In the genomic region with DNA sequence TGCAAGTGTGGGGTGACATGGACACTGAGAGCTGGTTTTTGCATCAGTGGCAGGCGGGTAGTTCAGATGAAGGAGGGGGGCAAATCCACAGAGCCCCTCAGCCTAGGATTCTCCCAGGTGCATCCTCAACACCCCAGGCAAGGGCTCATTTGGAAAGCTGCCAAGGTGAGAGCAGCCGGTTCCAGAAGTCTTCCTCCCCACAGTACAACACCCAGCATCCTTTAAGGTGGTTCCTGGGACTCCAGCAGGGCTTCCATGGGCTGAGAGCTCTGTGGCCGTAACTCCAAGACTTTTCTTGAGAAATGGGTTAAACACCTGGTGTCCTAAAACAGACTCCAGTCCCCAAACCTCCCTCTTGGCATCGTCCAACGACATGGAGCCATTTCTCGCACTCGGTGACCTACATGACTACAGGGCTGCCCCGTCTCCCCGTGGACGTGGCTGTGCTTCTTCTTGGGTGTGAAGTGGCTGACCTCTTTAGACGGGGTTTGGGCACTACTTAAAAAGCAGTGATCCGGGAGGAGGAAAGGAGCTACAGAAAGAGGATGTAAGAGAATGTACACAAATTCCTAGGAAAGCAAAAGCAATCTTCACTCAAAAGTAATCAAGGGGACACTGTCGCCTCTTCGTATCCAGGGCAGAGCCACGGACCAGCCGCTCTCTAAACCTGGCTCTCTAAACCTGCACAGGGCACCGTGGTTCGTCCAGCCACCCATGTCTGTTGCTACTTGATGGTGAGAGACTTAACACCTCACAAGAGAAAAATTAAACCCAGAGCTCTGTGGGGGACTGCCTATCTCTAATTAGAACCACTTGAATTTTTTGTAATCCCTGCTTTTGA, we compare ENCODE assay signal across 9 cellular contexts. TPM values are rescaled to one million over a fixed set of nuclear protein-coding genes. Genes with fewer than 3 reads are reported as not detected.
DNase-seq lines count a peak whose midpoint lies in the region; ATAC-seq, FAIRE-seq and TF ChIP-seq lines count a peak whose summit lies in the region.
"Had no signal": no experiment of that assay in that cellular context is flagged by ENCODE, and none has a peak within 500 bp of the region (broad histone marks: within the 10 kb centered on the region; RNA-seq: fewer than 3 reads in every experiment).

No MANE protein-coding gene starts in this region.

- H3K4me2 ChIP-seq in OCI-LY3 (ENCODE audit: low read length), result peak overlapping the region; percentile 87
- no peak overlapping the region for H3K4me2 ChIP-seq in endothelial cell of umbilical vein (ENCODE audit: insufficient read depth, low read length)

- H3K9me1 ChIP-seq in endothelial cell of umbilical vein (replicated peaks; ENCODE audit: control insufficient read depth, extremely low read depth, insufficient read depth, low read length), result no peaks in the 10 kb centered on the region

- peak overlapping the region; percentile 26; the same call in 1 of the 2 replicates for H3K9ac ChIP-seq in OCI-LY3 (ENCODE audit: low read length)
- no peak overlapping the region for H3K9ac ChIP-seq in endothelial cell of umbilical vein (replicated peaks; ENCODE audit: extremely low read depth, insufficient read depth, low read length)

- TF ChIP-seq CTCF in OCI-LY3 (IDR thresholded peaks at IDR 0.05; ENCODE audit: low read depth, low read length) (no peak), endothelial cell of umbilical vein (IDR thresholded peaks at IDR 0.05; ENCODE audit: extremely low read depth in 1 of 2, insufficient read depth in 1 of 2, low read depth in 1 of 2, low read length in 2 of 2) (no peak)

- H4K20me1 ChIP-seq in OCI-LY3 (ENCODE audit: insufficient read depth, low read length) (peaks cover 93% of the 10 kb centered on the region), endothelial cell of umbilical vein (replicated peaks; ENCODE audit: control insufficient read depth, extremely low read depth, insufficient read depth, low read length) (no peaks in the 10 kb centered on the region)

- BruUV-seq in endothelial cell of umbilical vein (replicated peaks; lab: Mats Ljungman, UMichigan), result no TSS peak

- H3K27ac Mint-ChIP-seq in activated CD4-positive, alpha-beta T cell treated with anti-CD3 and anti-CD28 coated beads for 36 hours, result peak overlapping the region; percentile 98
- peak overlapping the region; percentile 95 to 99 for H3K27ac Mint-ChIP-seq in stimulated activated naive CD8-positive, alpha-beta T cell treated with anti-CD3 and anti-CD28 coated beads, Interleukin-15, amount 100 ng/mL, for 72 hours

- H3K36me3 ChIP-seq in OCI-LY3 (replicated peaks; ENCODE audit: low read depth, low read length) (peaks cover 48% of the 10 kb centered on the region), endothelial cell of umbilical vein (ENCODE audit: control insufficient read depth in 2 of 2, extremely low read depth in 1 of 2, insufficient read depth in 2 of 2, low read length in 2 of 2) (peaks cover 0 to 4% of the 10 kb centered on the region in 2 experiments)

- no peak for FAIRE-seq in endothelial cell of umbilical vein (lab: Jason Lieb, UNC)

- DNase-seq in activated CD4-positive, alpha-beta T cell treated with anti-CD3 and anti-CD28 coated beads for 36 hours, result no peak
- DNase-seq in activated CD4-positive, alpha-beta T cell treated with anti-CD3 and anti-CD28 coated beads for 48 hours, result no peak
- no peak for DNase-seq in endothelial cell of umbilical vein (ENCODE audit: low read depth, low spot score)
- DNase-seq in stimulated activated naive CD8-positive, alpha-beta T cell treated with anti-CD3 and anti-CD28 coated beads, Interleukin-15, amount 100 ng/mL, for 72 hours, result no peak
- no peak for DNase-seq in NCI-H524 treated with DMSO at 0.1 percent for 48 hours (lab: John Stamatoyannopoulos, UW)
- DNase-seq in NOMO-1 (lab: John Stamatoyannopoulos, UW; ENCODE audit: unreplicated experiment in 2 of 2), result no peak
- no peak for DNase-seq in NAMALWA (ENCODE audit: low spot score)
- DNase-seq: activated CD8-positive, alpha-beta memory T cell treated with anti-CD3 and anti-CD28 coated beads, Interleukin-2, amount 50 U/mL, for 4 hours had no signal

- H3K27me3 ChIP-seq in OCI-LY3 (ENCODE audit: low read depth, low read length), result no peaks in the 10 kb centered on the region
- H3K27me3 ChIP-seq in endothelial cell of umbilical vein (ENCODE audit: control insufficient read depth in 2 of 2, insufficient read depth in 2 of 2, low read length in 2 of 2), result no peaks in the 10 kb centered on the region

- H2AFZ ChIP-seq in OCI-LY3 (ENCODE audit: low read depth, low read length) (no peak overlapping the region), endothelial cell of umbilical vein (ENCODE audit: low read depth, low read length) (no peak overlapping the region)

- H3K4me1 Mint-ChIP-seq in activated CD4-positive, alpha-beta T cell treated with anti-CD3 and anti-CD28 coated beads for 36 hours, result peaks cover 94% of the 10 kb centered on the region
- H3K4me1 Mint-ChIP-seq in stimulated activated naive CD8-positive, alpha-beta T cell treated with anti-CD3 and anti-CD28 coated beads, Interleukin-15, amount 100 ng/mL, for 72 hours, result peaks cover 100% of the 10 kb centered on the region

- intact Hi-C loops in activated CD4-positive, alpha-beta T cell treated with anti-CD3 and anti-CD28 coated beads for 36 hours (cut with DNase I, micrococcal nuclease), result loop anchor here (1.0 to 5.0 kb wide), 7 partner anchors 10 to 230 kb away; a partner anchor contains a TSS
- intact Hi-C loops in endothelial cell of umbilical vein (cut with micrococcal nuclease), result no loop called here

- CTCF ChIA-PET in activated CD4-positive, alpha-beta T cell treated with anti-CD3 and anti-CD28 coated beads for 36 hours (lab: Charles Lee), result interaction anchor here (1.3 to 7.9 kb wide), 4 partner anchors 9 to 70 kb away, joined by 5 to 54 read pairs (median 6); no protein-coding TSS in a partner anchor
- CTCF ChIA-PET in endothelial cell of umbilical vein (lab: Charles Lee), result interaction anchor here (0.8 to 7.2 kb wide), 8 partner anchors 10 to 148 kb away, joined by 3 to 46 read pairs (median 3); no protein-coding TSS in a partner anchor

- H3K79me2 ChIP-seq in OCI-LY3 (ENCODE audit: low read length), result peaks cover 100% of the 10 kb centered on the region
- peaks cover 83% of the 10 kb centered on the region for H3K79me2 ChIP-seq in endothelial cell of umbilical vein (ENCODE audit: control insufficient read depth, insufficient read depth, low read length)

- no peak for ATAC-seq in activated CD4-positive, alpha-beta T cell treated with anti-CD3 and anti-CD28 coated beads for 36 hours
- no peak for ATAC-seq in stimulated activated naive CD8-positive, alpha-beta T cell treated with anti-CD3 and anti-CD28 coated beads, Interleukin-15, amount 100 ng/mL, for 72 hours

- H3K27me3 Mint-ChIP-seq in activated CD4-positive, alpha-beta T cell treated with anti-CD3 and anti-CD28 coated beads for 36 hours, result no peaks in the 10 kb centered on the region
- H3K27me3 Mint-ChIP-seq in stimulated activated naive CD8-positive, alpha-beta T cell treated with anti-CD3 and anti-CD28 coated beads, Interleukin-15, amount 100 ng/mL, for 72 hours, result no peaks in the 10 kb centered on the region

- POLR2A ChIA-PET in activated CD4-positive, alpha-beta T cell treated with anti-CD3 and anti-CD28 coated beads for 36 hours (lab: Charles Lee), result interaction anchor here (0.5 to 1.0 kb wide), 3 partner anchors 22 to 232 kb away, joined by 3 read pairs; a partner anchor contains a TSS
- POLR2A ChIA-PET in endothelial cell of umbilical vein (lab: Charles Lee), result no interaction called here

- no peaks in the 10 kb centered on the region for H3K9me3 Mint-ChIP-seq in activated CD4-positive, alpha-beta T cell treated with anti-CD3 and anti-CD28 coated beads for 36 hours (ENCODE audit: low read depth)
- no peaks in the 10 kb centered on the region for H3K9me3 Mint-ChIP-seq in stimulated activated naive CD8-positive, alpha-beta T cell treated with anti-CD3 and anti-CD28 coated beads, Interleukin-15, amount 100 ng/mL, for 72 hours

- no peaks in the 10 kb centered on the region for H3K9me3 ChIP-seq in OCI-LY3 (ENCODE audit: insufficient read depth, low read length)
- no peaks in the 10 kb centered on the region for H3K9me3 ChIP-seq in endothelial cell of umbilical vein (replicated peaks; ENCODE audit: control insufficient read depth, insufficient read depth, low read length)

- peaks cover 51% of the 10 kb centered on the region for H3K4me1 ChIP-seq in OCI-LY3 (ENCODE audit: low read length)
- H3K4me1 ChIP-seq in endothelial cell of umbilical vein (ENCODE audit: control insufficient read depth, extremely low read depth, insufficient read depth, low read length), result peaks cover 41% of the 10 kb centered on the region

- H3K36me3 Mint-ChIP-seq in activated CD4-positive, alpha-beta T cell treated with anti-CD3 and anti-CD28 coated beads for 36 hours (ENCODE audit: low read depth), result peaks cover 36% of the 10 kb centered on the region

- H3K4me3 ChIP-seq in OCI-LY3 (ENCODE audit: low read length) (peak overlapping the region; percentile 68), endothelial cell of umbilical vein (replicated peaks in 1 of 3; ENCODE audit: insufficient read depth in 1 of 3, low read depth in 1 of 3, low read length in 3 of 3) (no peak overlapping the region)

- dilution Hi-C loops in endothelial cell of umbilical vein (cut with MboI; ENCODE audit: extremely low pct_ligation_motif_present, low sequenced_read_pairs), result no loop called here

- no peak for TF ChIP-seq POLR2A in endothelial cell of umbilical vein (IDR thresholded peaks at IDR 0.05; ENCODE audit: low read depth, low read length)

- H3K4me3 Mint-ChIP-seq in activated CD4-positive, alpha-beta T cell treated with anti-CD3 and anti-CD28 coated beads for 36 hours, result no peak overlapping the region
- H3K4me3 Mint-ChIP-seq in stimulated activated naive CD8-positive, alpha-beta T cell treated with anti-CD3 and anti-CD28 coated beads, Interleukin-15, amount 100 ng/mL, for 72 hours, result peak overlapping the region; percentile 75 to 78

- peak overlapping the region; percentile 57 for H3K27ac ChIP-seq in OCI-LY3 (ENCODE audit: low read length)
- peak overlapping the region; percentile 36 for H3K27ac ChIP-seq in endothelial cell of umbilical vein (ENCODE audit: insufficient read depth, low read depth, low read length)

RNA-seq across cellular contexts. Expression of a gene that starts 25.5 kb away (rescaled TPM):
- total RNA-seq in activated CD4-positive, alpha-beta T cell treated with anti-CD3 and anti-CD28 coated beads for 36 hours, result 100 to 1,000 TPM in 1 of 2 experiments, 10 to 100 TPM in 1; 85.5 to 103 TPM
- 72.3 and 87.8 TPM in 2 replicates for total RNA-seq in endothelial cell of umbilical vein
- 85.3 and 102 TPM in 2 replicates for polyA plus RNA-seq in endothelial cell of umbilical vein
- 54.0 and 75.8 TPM in 2 replicates for polyA plus RNA-seq in endothelial cell of umbilical vein (2011; cell fraction: cytosol; rRNA removed)
- 90.5 and 108 TPM in 2 replicates for polyA plus RNA-seq in endothelial cell of umbilical vein (2011; cell fraction: nucleus; rRNA removed)
- polyA plus RNA-seq in endothelial cell of umbilical vein (2012), result 49.6 and 51.8 TPM in 2 replicates
- 57.1 and 60.4 TPM in 2 replicates for polyA minus RNA-seq in endothelial cell of umbilical vein
- 35.1 TPM for polyA minus RNA-seq in endothelial cell of umbilical vein (2011; cell fraction: cytosol; rRNA and poly(A)+ RNA removed)
- 35.5 and 40.5 TPM in 2 replicates for polyA minus RNA-seq in endothelial cell of umbilical vein (2011; cell fraction: nucleus; rRNA and poly(A)+ RNA removed)

RNA-seq across cellular contexts. Expression of a gene that starts 38.4 kb away (rescaled TPM):
- total RNA-seq in activated CD4-positive, alpha-beta T cell treated with anti-CD3 and anti-CD28 coated beads for 36 hours, result 1 to 10 TPM; 2.2 to 2.7 TPM
- total RNA-seq in endothelial cell of umbilical vein, result 6.1 and 6.9 TPM in 2 replicates
- 8.9 and 11.3 TPM in 2 replicates for polyA plus RNA-seq in endothelial cell of umbilical vein
- polyA plus RNA-seq in endothelial cell of umbilical vein (2011; cell fraction: cytosol; rRNA removed), result 1.5 and 3.3 TPM in 2 replicates
- polyA plus RNA-seq in endothelial cell of umbilical vein (2011; cell fraction: nucleus; rRNA removed), result 26.1 and 29.4 TPM in 2 replicates
- polyA plus RNA-seq in endothelial cell of umbilical vein (2012), result 2.4 and 4.4 TPM in 2 replicates
- 1.8 and 2.1 TPM in 2 replicates for polyA minus RNA-seq in endothelial cell of umbilical vein
- polyA minus RNA-seq in endothelial cell of umbilical vein (2011; cell fraction: cytosol; rRNA and poly(A)+ RNA removed), result not detected
- polyA minus RNA-seq in endothelial cell of umbilical vein (2011; cell fraction: nucleus; rRNA and poly(A)+ RNA removed), result 3.8 and 5.6 TPM in 2 replicates

RNA-seq across cellular contexts. Expression of a gene that starts 47.7 kb away (rescaled TPM):
- 1 to 10 TPM; 2.3 to 2.8 TPM for total RNA-seq in activated CD4-positive, alpha-beta T cell treated with anti-CD3 and anti-CD28 coated beads for 36 hours
- total RNA-seq in endothelial cell of umbilical vein, result 4.4 and 4.7 TPM in 2 replicates
- polyA plus RNA-seq in endothelial cell of umbilical vein, result 6.9 and 8.9 TPM in 2 replicates
- 2.1 and 3.2 TPM in 2 replicates for polyA plus RNA-seq in endothelial cell of umbilical vein (2011; cell fraction: cytosol; rRNA removed)
- polyA plus RNA-seq in endothelial cell of umbilical vein (2011; cell fraction: nucleus; rRNA removed), result 21.6 TPM in 2 replicates
- 2.1 and 2.6 TPM in 2 replicates for polyA plus RNA-seq in endothelial cell of umbilical vein (2012)
- polyA minus RNA-seq in endothelial cell of umbilical vein, result 1.9 and 3.9 TPM in 2 replicates
- 0.72 TPM for polyA minus RNA-seq in endothelial cell of umbilical vein (2011; cell fraction: cytosol; rRNA and poly(A)+ RNA removed)
- polyA minus RNA-seq in endothelial cell of umbilical vein (2011; cell fraction: nucleus; rRNA and poly(A)+ RNA removed), result 4.0 and 4.6 TPM in 2 replicates

RNA-seq across cellular contexts. Expression of a gene that starts 48.8 kb away (rescaled TPM):
- total RNA-seq in activated CD4-positive, alpha-beta T cell treated with anti-CD3 and anti-CD28 coated beads for 36 hours, result 100 to 1,000 TPM; 175 to 213 TPM
- total RNA-seq in endothelial cell of umbilical vein, result 281 and 283 TPM in 2 replicates
- 876 and 1,690 TPM in 2 replicates for polyA plus RNA-seq in endothelial cell of umbilical vein
- 491 and 683 TPM in 2 replicates for polyA plus RNA-seq in endothelial cell of umbilical vein (2011; cell fraction: cytosol; rRNA removed)
- polyA plus RNA-seq in endothelial cell of umbilical vein (2011; cell fraction: nucleus; rRNA removed), result 195 and 273 TPM in 2 replicates
- polyA plus RNA-seq in endothelial cell of umbilical vein (2012), result 256 and 303 TPM in 2 replicates
- 50.8 and 68.0 TPM in 2 replicates for polyA minus RNA-seq in endothelial cell of umbilical vein
- polyA minus RNA-seq in endothelial cell of umbilical vein (2011; cell fraction: cytosol; rRNA and poly(A)+ RNA removed), result 39.5 TPM
- 16.4 and 23.1 TPM in 2 replicates for polyA minus RNA-seq in endothelial cell of umbilical vein (2011; cell fraction: nucleus; rRNA and poly(A)+ RNA removed)
